In genomic region chr3:169667710-169668080, GRCh38 we compare ENCODE assay signal across 10 cellular contexts. TPM values are rescaled to one million over a fixed set of nuclear protein-coding genes. Genes with fewer than 3 reads are reported as not detected.
DNase-seq lines count a peak whose midpoint lies in the region; ATAC-seq and TF ChIP-seq lines count a peak whose summit lies in the region.
"Had no signal": no experiment of that assay in that cellular context is flagged by ENCODE, and none has a peak within 500 bp of the region (broad histone marks: within the 10 kb centered on the region; RNA-seq: fewer than 3 reads in every experiment).

No MANE protein-coding gene starts in this region.

- H4K8ac ChIP-seq in trophoblast cell (ENCODE audit: low read depth, low read length): no peak overlapping the region

- H3K79me2 ChIP-seq in KMS-11 (ENCODE audit: insufficient read depth, low read depth): no peaks in the 10 kb centered on the region
- peaks cover 4% of the 10 kb centered on the region for H3K79me2 ChIP-seq in trophoblast cell (ENCODE audit: control insufficient read depth, insufficient read depth, low read length, poor library complexity)
- H3K79me2 ChIP-seq in GM23248 (ENCODE audit: insufficient read depth): no peaks in the 10 kb centered on the region

- no peak overlapping the region for H3K14ac ChIP-seq in trophoblast cell (ENCODE audit: low read length)

- POLR2A ChIA-PET in Caco-2 (lab: Charles Lee): no interaction called here

- H4K12ac ChIP-seq in trophoblast cell (ENCODE audit: low read depth, low read length): no peak overlapping the region

- H3K27me3 Mint-ChIP-seq in Caco-2 (ENCODE audit: insufficient read depth, unreplicated experiment): peaks cover 22% of the 10 kb centered on the region

- H3K9me3 Mint-ChIP-seq in Caco-2 (ENCODE audit: unreplicated experiment): no peaks in the 10 kb centered on the region

- BruUV-seq in Caco-2 (replicated peaks; lab: Mats Ljungman, UMichigan): no TSS peak

- no peaks in the 10 kb centered on the region for H3K36me3 ChIP-seq in Caco-2 (ENCODE audit: control insufficient read depth, insufficient read depth, low read length)
- no peaks in the 10 kb centered on the region for H3K36me3 ChIP-seq in KMS-11 (ENCODE audit: insufficient read depth)
- no peaks in the 10 kb centered on the region for H3K36me3 ChIP-seq in esophagus squamous epithelium
- no peaks in the 10 kb centered on the region for H3K36me3 ChIP-seq in trophoblast cell (ENCODE audit: control insufficient read depth in 1 of 2, insufficient read depth in 2 of 2, low read length in 2 of 2)
- H3K36me3 ChIP-seq in GM23248 (ENCODE audit: low read depth): no peaks in the 10 kb centered on the region

- H2BK120ac ChIP-seq in trophoblast cell (ENCODE audit: insufficient read depth, low read length, poor library complexity): no peak overlapping the region

- H3K4me1 Mint-ChIP-seq in Caco-2 (ENCODE audit: low read depth, unreplicated experiment): peaks cover 7% of the 10 kb centered on the region

- no peak overlapping the region for H2BK5ac ChIP-seq in trophoblast cell (ENCODE audit: low read depth, low read length, poor library complexity)

- H2BK12ac ChIP-seq in trophoblast cell (ENCODE audit: low read length): peak overlapping the region; percentile 6

- H2AK5ac ChIP-seq in trophoblast cell (ENCODE audit: low read length): no peak overlapping the region

- TF ChIP-seq POLR2A in esophagus squamous epithelium (IDR thresholded peaks at IDR 0.05): no peak

- no peaks in the 10 kb centered on the region for H3K9me2 ChIP-seq in GM23248 (ENCODE audit: insufficient read depth)

- H4K20me1 ChIP-seq in KMS-11 (ENCODE audit: insufficient read depth) (no peaks in the 10 kb centered on the region), GM23248 (ENCODE audit: insufficient read depth) (no peaks in the 10 kb centered on the region)

- DNase-seq in Caco-2 (no peak), esophagus squamous epithelium (lab: John Stamatoyannopoulos, UW) (no peak), trophoblast cell (no peak), NCI-H526 treated with DMSO at 0.1 percent for 48 hours (lab: John Stamatoyannopoulos, UW) (no peak), GM23248 (no peak)
- DNase-seq: anterior cingulate cortex, testis had no signal

- intact Hi-C loops in Caco-2 (cut with micrococcal nuclease; ENCODE audit: unreplicated experiment) (loop anchor here (1.0 to 10.0 kb wide), 6 partner anchors 105 to 803 kb away; no protein-coding TSS in a partner anchor), esophagus squamous epithelium (cut with DNase I) (no loop called here)

- H3K18ac ChIP-seq in trophoblast cell (ENCODE audit: low read length): no peak overlapping the region

- H3K4me3 ChIP-seq in Caco-2 (ENCODE audit: low read depth, low read length): peak overlapping the region; percentile 51; the same call in 1 of the 2 replicates
- H3K4me3 ChIP-seq in KMS-11 (IDR thresholded peaks at IDR 0.05; ENCODE audit: insufficient read depth, low read depth, low read length): no peak overlapping the region
- H3K4me3 ChIP-seq in esophagus squamous epithelium: peak overlapping the region in 3 of 4 donors; percentile 56 to 67 (median 59)
- H3K4me3 ChIP-seq in trophoblast cell (ENCODE audit: low read depth, low read length): no peak overlapping the region
- H3K4me3 ChIP-seq in GM23248: no peak overlapping the region

- CTCF ChIA-PET in Caco-2 (lab: Charles Lee): interaction anchor here (1.8 to 2.4 kb wide), 2 partner anchors 519 to 626 kb away, joined by 9 to 43 read pairs; no protein-coding TSS in a partner anchor

- H2AFZ ChIP-seq in KMS-11 (ENCODE audit: low read depth) (no peak overlapping the region; the same call in 1 of the 2 replicates), trophoblast cell (ENCODE audit: insufficient read depth, low read length, poor library complexity) (no peak overlapping the region), GM23248 (no peak overlapping the region)

- H3K36me3 Mint-ChIP-seq in Caco-2 (ENCODE audit: insufficient read depth, unreplicated experiment): no peaks in the 10 kb centered on the region

- TF ChIP-seq CTCF in Caco-2 (IDR thresholded peaks at IDR 0.05; ENCODE audit: insufficient read depth in 1 of 2, low read depth in 1 of 2, low read length in 1 of 2, severe bottlenecking in 1 of 2, unreplicated experiment in 1 of 2): no peak
- TF ChIP-seq CTCF in KMS-11 (conservative IDR thresholded peaks at IDR 0.05; ENCODE audit: low read depth, low read length): no peak
- TF ChIP-seq CTCF in esophagus squamous epithelium (IDR thresholded peaks at IDR 0.05): no peak

- no peak overlapping the region for H3K4ac ChIP-seq in trophoblast cell (ENCODE audit: low read depth, low read length)

- H3K27ac Mint-ChIP-seq in Caco-2 (ENCODE audit: unreplicated experiment): no peak overlapping the region
- H3K27ac Mint-ChIP-seq: activated CD8-positive, alpha-beta T cell treated with anti-CD3 and anti-CD28 coated beads for 36 hours had no signal

- 37 to 38% methylated on average over 10 of the region's 10 CpGs for WGBS in esophagus squamous epithelium, 2 donors
- WGBS in trophoblast cell (ENCODE audit: extremely low coverage, insufficient coverage, insufficient read length): no CpG with 5 or more reads among the region's 10 CpGs
- WGBS in GM23248 (ENCODE audit: low coverage in 1 of 2, low lambda C conversion rate in 2 of 2, missing lambda C conversion rate in 2 of 2), 2 experiments: 14 to 16% methylated on average over 10 of the region's 10 CpGs

- no peak overlapping the region for H3K23ac ChIP-seq in trophoblast cell (ENCODE audit: low read length)

- H3K79me1 ChIP-seq in trophoblast cell (ENCODE audit: low read length): peaks cover 13% of the 10 kb centered on the region

- H3K4me1 ChIP-seq in Caco-2: no peaks in the 10 kb centered on the region
- H3K4me1 ChIP-seq in KMS-11 (ENCODE audit: low read depth, poor library complexity, severe bottlenecking): peaks cover 9% of the 10 kb centered on the region
- H3K4me1 ChIP-seq in esophagus squamous epithelium: peaks cover 12 to 50% (median 22%) of the 10 kb centered on the region in 3 donors
- H3K4me1 ChIP-seq in trophoblast cell (ENCODE audit: control insufficient read depth in 1 of 2, insufficient read depth in 2 of 2, low read length in 2 of 2): peaks cover 2 to 11% of the 10 kb centered on the region in 2 experiments
- 0 out of 2 replicates have a peak, but pooled peaks cover 5% of the 10 kb centered on the region for H3K4me1 ChIP-seq in GM23248 (ENCODE audit: insufficient read depth)

- no peaks in the 10 kb centered on the region for H3F3A ChIP-seq in GM23248 (ENCODE audit: insufficient read depth)

- H4K91ac ChIP-seq in trophoblast cell (ENCODE audit: low read depth, low read length): peak overlapping the region; percentile 32

- H3K4me3 Mint-ChIP-seq in Caco-2 (ENCODE audit: unreplicated experiment): peak overlapping the region; percentile 74

- peak overlapping the region; percentile 91 for H3K4me2 ChIP-seq in KMS-11
- peak overlapping the region; percentile 94 for H3K4me2 ChIP-seq in trophoblast cell (ENCODE audit: low read length)
- no peak overlapping the region for H3K4me2 ChIP-seq in GM23248 (ENCODE audit: unreplicated experiment)

- peaks cover 3% of the 10 kb centered on the region for H3K27me3 ChIP-seq in Caco-2 (replicated peaks; ENCODE audit: control insufficient read depth, insufficient read depth, low read length)
- peaks cover 43% of the 10 kb centered on the region for H3K27me3 ChIP-seq in KMS-11 (ENCODE audit: insufficient read depth, low read depth)
- H3K27me3 ChIP-seq in esophagus squamous epithelium: peaks cover 0 to 91% (median 5%) of the 10 kb centered on the region in 4 donors
- H3K27me3 ChIP-seq in trophoblast cell (ENCODE audit: insufficient read depth, low read length): peaks cover 34% of the 10 kb centered on the region
- peaks cover 89% of the 10 kb centered on the region for H3K27me3 ChIP-seq in GM23248 (replicated peaks; ENCODE audit: insufficient read depth)
- H3K27me3 ChIP-seq: testis had no signal

- no peak overlapping the region for H3K27ac ChIP-seq in KMS-11
- H3K27ac ChIP-seq in esophagus squamous epithelium: no peak overlapping the region
- no peak overlapping the region for H3K27ac ChIP-seq in trophoblast cell (ENCODE audit: low read depth, low read length)
- H3K27ac ChIP-seq in GM23248: no peak overlapping the region
- H3K27ac ChIP-seq: testis had no signal

- H3K9me3 ChIP-seq in Caco-2 (no peaks in the 10 kb centered on the region), esophagus squamous epithelium (no peaks in the 10 kb centered on the region), trophoblast cell (ENCODE audit: insufficient read depth, low read depth, low read length) (no peaks in the 10 kb centered on the region), GM23248 (ENCODE audit: low read depth) (no peaks in the 10 kb centered on the region)
- H3K9me3 ChIP-seq: testis had no signal

- no peak for ATAC-seq in GM21526 (IDR thresholded peaks at IDR 0.05; ENCODE audit: low FRiP score, unreplicated experiment)

- no peak overlapping the region for H3K9ac ChIP-seq in KMS-11
- no peak overlapping the region for H3K9ac ChIP-seq in trophoblast cell (ENCODE audit: low read length)
- H3K9ac ChIP-seq in GM23248: no peak overlapping the region

- in situ Hi-C loops in GM23248 (cut with MboI): no loop called here

RNA-seq across cellular contexts. Expression of gene MECOM, which starts 4.2 kb away (rescaled TPM):
- total RNA-seq in Caco-2 (2022) (27.0 and 27.6 TPM in 2 replicates), esophagus squamous epithelium (10 to 100 TPM; 21.0 to 42.0 (median 26.6) TPM)
- 8.6 and 8.7 TPM in 2 replicates for polyA plus RNA-seq in trophoblast cell (2013)
- total RNA-seq in GM23248 (2014; rRNA removed; shearing (Covaris generic)): 1.8 and 3.5 TPM in 2 replicates
- 1.3 and 2.3 TPM in 2 replicates for polyA plus RNA-seq in GM23248 (2016; fragmentation: Nextera tagmentation; extraction: Ambion mirVana)
- total RNA-seq: activated CD8-positive, alpha-beta T cell treated with anti-CD3 and anti-CD28 coated beads for 36 hours had no signal

Comparison
In these comparisons a context has a peak if more than half of its experiments do, and no peak if none do; other contexts are left out.
1. H3K4me3 ChIP-seq: peak in Caco-2 (single experiment) and esophagus squamous epithelium (3 of 4); none in KMS-11 (single experiment), trophoblast cell (single experiment) and GM23248 (single experiment).